Comparison of ENCODE assay signal across 24 cellular contexts in genomic region chr2:163556511-163556910, GRCh38.
"Had no signal": no experiment of that assay in that cellular context is flagged by ENCODE, and none has a peak within 500 bp of the region (broad histone marks: within the 10 kb centered on the region; RNA-seq: fewer than 3 reads in every experiment).

No MANE protein-coding gene starts in this region.

- H3K9me3 ChIP-seq: ascending aorta, pancreas, psoas muscle, thyroid gland, upper lobe of right lung had no signal

- ATAC-seq: activated CD8-positive, alpha-beta T cell treated with anti-CD3 and anti-CD28 coated beads, Interleukin-2, amount 10 ng/mL, durations not matched to agents 7 days and 5 days; left lung; natural killer cell; pancreas; psoas muscle; right cardiac atrium; upper lobe of right lung had no signal

- H3K4me1 ChIP-seq: ascending aorta, left lung, pancreas, psoas muscle, thyroid gland, upper lobe of right lung had no signal

- H3K27me3 ChIP-seq: ascending aorta, cardiac muscle cell, left lung, pancreas, thyroid gland, upper lobe of right lung had no signal

- H3K4me3 ChIP-seq: ascending aorta, cardiac muscle cell, left lung, pancreas, psoas muscle, thyroid gland, upper lobe of right lung had no signal

- H3K36me3 ChIP-seq: ascending aorta, cardiac muscle cell, left lung, pancreas, thyroid gland, upper lobe of right lung, WERI-Rb-1 had no signal

- H3K27ac ChIP-seq: ascending aorta, cardiac muscle cell, left lung, pancreas, psoas muscle, thyroid gland, upper lobe of right lung, WERI-Rb-1 had no signal

- DNase-seq: activated CD4-positive, alpha-beta T cell treated with anti-CD3 and anti-CD28 coated beads, Interleukin-2, amount 50 U/mL, for 1 hour; activated CD4-positive, CD25-positive, alpha-beta regulatory T cell treated with anti-CD3 and anti-CD28 coated beads, Interleukin-2, amount 50 U/mL, for 72 hours; activated CD8-positive, alpha-beta T cell treated with anti-CD3 and anti-CD28 coated beads, Interleukin-2, amount 10 ng/mL, durations not matched to agents 7 days and 5 days; activated gamma-delta T cell; activated naive CD4-positive, alpha-beta T cell treated with anti-CD3 and anti-CD28 coated beads, Interleukin-2, amount 50 U/mL, for 16 hours; dermis blood vessel endothelial cell; effector CD8-positive, alpha-beta T cell; erythroblast; foreskin fibroblast; left lung; midbrain; natural killer cell; pancreas; psoas muscle; right cardiac atrium; stimulated activated CD4-positive, alpha-beta T cell treated with anti-CD3 and anti-CD28 coated beads, Interleukin-12 subunit alpha, Interleukin-12 subunit beta, amount 100 ng/mL, for 4 hours; stimulated activated CD4-positive, alpha-beta T cell treated with anti-CD3 and anti-CD28 coated beads, Interleukin-4, amount 100 ng/mL, for 4 hours; substantia nigra; T-helper 1 cell; thyroid gland; upper lobe of right lung; WERI-Rb-1 had no signal
